In the genomic region with DNA sequence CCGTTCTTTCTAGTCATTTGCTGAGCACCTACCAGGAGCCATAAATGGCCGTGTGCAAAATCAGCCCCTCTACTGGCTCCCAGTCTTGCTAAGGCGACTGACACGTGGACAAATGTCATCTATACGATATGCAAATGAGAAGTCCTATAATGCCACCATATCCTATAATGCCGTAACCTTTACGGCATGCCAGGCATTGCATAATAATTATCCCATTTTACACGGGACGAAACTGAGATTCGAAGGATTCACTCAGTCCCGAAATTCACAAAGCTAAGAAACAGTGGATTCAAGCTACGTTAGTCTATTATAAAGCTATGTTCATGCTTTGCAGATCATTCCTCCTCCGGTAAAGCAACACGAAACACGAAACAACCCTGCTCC, we compare ENCODE assay signal across 8 cellular contexts. TPM values are rescaled to one million over a fixed set of nuclear protein-coding genes. Genes with fewer than 3 reads are reported as not detected.
"Had no signal": no experiment of that assay in that cellular context is flagged by ENCODE, and none has a peak within 500 bp of the region (broad histone marks: within the 10 kb centered on the region; RNA-seq: fewer than 3 reads in every experiment).

No MANE protein-coding gene starts in this region.

- H3K27ac ChIP-seq: epithelial cell of prostate, upper lobe of left lung had no signal

- H3K27me3 ChIP-seq: spleen, upper lobe of left lung had no signal

- FAIRE-seq: kidney had no signal

- H3K4me3 ChIP-seq: upper lobe of left lung had no signal

- H3K36me3 ChIP-seq: spleen, upper lobe of left lung had no signal

- H3K9me3 ChIP-seq: spleen, upper lobe of left lung had no signal

RNA-seq across cellular contexts. Expression of gene CREG2, which starts 44.7 kb away (rescaled TPM):
- total RNA-seq: activated CD4-positive, alpha-beta T cell treated with anti-CD3 and anti-CD28 coated beads, Interleukin-2, amount 10 ng/mL, durations not matched to agents 24 days and 14 days; activated CD8-positive, alpha-beta T cell treated with anti-CD3 and anti-CD28 coated beads, Interleukin-2, amount 10 ng/mL, durations not matched to agents 7 days and 5 days; sciatic nerve had no signal
- polyA plus RNA-seq: liver, spleen had no signal
